8 cellular contexts compared by ENCODE assay signal in genomic region chr6:168370310-168370991, GRCh38. TPM values are rescaled to one million over a fixed set of nuclear protein-coding genes. Genes with fewer than 3 reads are reported as not detected.
DNase-seq lines count a peak whose midpoint lies in the region; ATAC-seq and TF ChIP-seq lines count a peak whose summit lies in the region.

No MANE protein-coding gene starts in this region.

- H4K20me1 ChIP-seq in PC-9 (ENCODE audit: insufficient read depth), result no peaks in the 10 kb centered on the region

- BruUV-seq in PC-9 (replicated peaks; lab: Mats Ljungman, UMichigan), result no TSS peak

- no peaks in the 10 kb centered on the region for H3F3A ChIP-seq in PC-9 (ENCODE audit: insufficient read depth, low read depth)

- no peak overlapping the region for H3K27ac Mint-ChIP-seq in activated T-helper 17 cell treated with anti-CD3 and anti-CD28 coated beads, Interleukin-2, amount 50 U/mL, for 72 hours

- no peaks in the 10 kb centered on the region for H3K79me2 ChIP-seq in PC-9 (ENCODE audit: low read depth)

- intact Hi-C loops in PC-9 (cut with micrococcal nuclease; ENCODE audit: unreplicated experiment) (no loop called here), head of caudate nucleus (cut with DNase I) (loop anchor here (5.0 kb wide), 1 partner anchor 512 kb away; no protein-coding TSS in a partner anchor)

- no peaks in the 10 kb centered on the region for H3K36me3 ChIP-seq in PC-9 (ENCODE audit: low read depth)

- no peaks in the 10 kb centered on the region for H3K9me3 Mint-ChIP-seq in activated T-helper 17 cell treated with anti-CD3 and anti-CD28 coated beads, Interleukin-2, amount 50 U/mL, for 72 hours

- no peaks in the 10 kb centered on the region for H3K4me1 ChIP-seq in PC-9 (replicated peaks; ENCODE audit: insufficient read depth)

- peak; percentile 78 for DNase-seq in COLO668 (lab: John Stamatoyannopoulos, UW; ENCODE audit: unreplicated experiment)
- DNase-seq in HEK293T (ENCODE audit: extremely low spot score), result peak; percentile 91
- DNase-seq in PC-9, result peak in 1 of 2 experiments; percentile 25
- peak; percentile 45 to 90 (median 78) for DNase-seq in head of caudate nucleus
- DNase-seq in putamen (ENCODE audit: low spot score), result peak; percentile 22
- DNase-seq in NCI-H2227 (lab: John Stamatoyannopoulos, UW; ENCODE audit: unreplicated experiment), result no peak

- CTCF ChIA-PET in HEK293T (lab: Yijun Ruan, JAX), result interaction anchor here (0.6 to 2.7 kb wide), 9 partner anchors 10 to 1019 kb away, joined by 3 to 16 read pairs (median 3); partner anchors contain the start of gene SMOC2
- CTCF ChIA-PET in PC-9 (lab: Charles Lee), result no interaction called here

- TF ChIP-seq CTCF in PC-9 (conservative IDR thresholded peaks at IDR 0.05), result peak; percentile 88

- POLR2A ChIA-PET in HEK293T (lab: Yijun Ruan, JAX) (interaction anchor here (0.7 kb wide), 1 partner anchor 44 kb away, joined by 3 read pairs; no protein-coding TSS in a partner anchor), PC-9 (lab: Charles Lee; ENCODE audit: unreplicated experiment) (no interaction called here)

- H3K27me3 Mint-ChIP-seq in activated T-helper 17 cell treated with anti-CD3 and anti-CD28 coated beads, Interleukin-2, amount 50 U/mL, for 72 hours, result no peaks in the 10 kb centered on the region

- H3K4me3 ChIP-seq in PC-9, result no peak overlapping the region

- no peak overlapping the region for H3K27ac ChIP-seq in PC-9

- no peaks in the 10 kb centered on the region for H3K4me1 Mint-ChIP-seq in activated T-helper 17 cell treated with anti-CD3 and anti-CD28 coated beads, Interleukin-2, amount 50 U/mL, for 72 hours

- H2AFZ ChIP-seq in PC-9, result no peak overlapping the region

- H3K9me3 ChIP-seq in PC-9 (ENCODE audit: insufficient read depth, low read depth), result no peaks in the 10 kb centered on the region

- H3K36me3 Mint-ChIP-seq in activated T-helper 17 cell treated with anti-CD3 and anti-CD28 coated beads, Interleukin-2, amount 50 U/mL, for 72 hours (ENCODE audit: low read depth), result no peaks in the 10 kb centered on the region

- H3K9me2 ChIP-seq in PC-9 (ENCODE audit: insufficient read depth), result no peaks in the 10 kb centered on the region

- H3K4me3 Mint-ChIP-seq in activated T-helper 17 cell treated with anti-CD3 and anti-CD28 coated beads, Interleukin-2, amount 50 U/mL, for 72 hours, result no peak overlapping the region

- peaks cover 95% of the 10 kb centered on the region for H3K27me3 ChIP-seq in PC-9 (ENCODE audit: insufficient read depth, low read depth)

- peak; percentile 82 for ATAC-seq in activated T-helper 17 cell treated with anti-CD3 and anti-CD28 coated beads, Interleukin-2, amount 50 U/mL, for 72 hours (replicated peaks)
- ATAC-seq in HG02973 (IDR thresholded peaks at IDR 0.05; ENCODE audit: unreplicated experiment), result no peak

- H3K4me2 ChIP-seq in PC-9, result no peak overlapping the region

TF ChIP-seq in HEK293T, 16 proteins besides CTCF, POLR2A, EP300 and RAD21:
- no peak for TF ChIP-seq FOXA1 (IDR thresholded peaks at IDR 0.05)
- TF ChIP-seq L3MBTL2 (conservative IDR thresholded peaks at IDR 0.05), result peak; percentile 81; the same call in 1 of the 2 replicates
- TF ChIP-seq SUZ12 (IDR thresholded peaks at IDR 0.05), result no peak

RNA-seq across cellular contexts. Expression of gene DACT2, which starts 50.9 kb away (rescaled TPM):
- total RNA-seq in PC-9 (2021), result not detected in 2 replicates
- under 1 TPM in 1 of 2 donors, not detected in 1; 0.13 TPM for total RNA-seq in activated T-helper 17 cell treated with anti-CD3 and anti-CD28 coated beads, Interleukin-2, amount 50 U/mL, for 72 hours
